Comparison of ENCODE assay signal across 29 cellular contexts in genomic region chr10:7291487-7292113, GRCh38.
A peak's percentile ranks its signal among the peaks of the same experiment; 100 is the strongest.
DNase-seq lines count a peak whose midpoint lies in the region; ATAC-seq and TF ChIP-seq lines count a peak whose summit lies in the region.
"Had no signal": no experiment of that assay in that cellular context is flagged by ENCODE, and none has a peak within 500 bp of the region (broad histone marks: within the 10 kb centered on the region; RNA-seq: fewer than 3 reads in every experiment).

No MANE protein-coding gene starts in this region.

- no peaks in the 10 kb centered on the region for H3K9me3 ChIP-seq in CD8-positive, alpha-beta T cell (ENCODE audit: low read length)
- no peaks in the 10 kb centered on the region for H3K9me3 ChIP-seq in T-helper 17 cell (ENCODE audit: control insufficient read depth, low read length, poor library complexity, severe bottlenecking)
- H3K9me3 ChIP-seq: gastroesophageal sphincter, psoas muscle, sigmoid colon, upper lobe of right lung had no signal

- H3K4me1 ChIP-seq in CD8-positive, alpha-beta T cell (ENCODE audit: insufficient read depth, low read length): no peaks in the 10 kb centered on the region
- H3K4me1 ChIP-seq: gastroesophageal sphincter, psoas muscle, sigmoid colon, upper lobe of right lung had no signal

- POLR2A ChIA-PET in CD8-positive, alpha-beta T cell (lab: Charles Lee): no interaction called here

- no peaks in the 10 kb centered on the region for H3K36me3 ChIP-seq in CD8-positive, alpha-beta T cell (ENCODE audit: insufficient read depth, low read length)
- H3K36me3 ChIP-seq: gastroesophageal sphincter, sigmoid colon, upper lobe of right lung had no signal

- H3K4me1 Mint-ChIP-seq in CD8-positive, alpha-beta T cell (ENCODE audit: low read depth): peaks cover 59% of the 10 kb centered on the region
- H3K4me1 Mint-ChIP-seq in T-helper 17 cell: peaks cover 26% of the 10 kb centered on the region

- CTCF ChIA-PET in CD8-positive, alpha-beta T cell (lab: Charles Lee): no interaction called here

- peaks cover 9% of the 10 kb centered on the region for H3K36me3 Mint-ChIP-seq in CD8-positive, alpha-beta T cell
- no peaks in the 10 kb centered on the region for H3K36me3 Mint-ChIP-seq in T-helper 17 cell (ENCODE audit: low read depth)

- H3K4me3 ChIP-seq in CD8-positive, alpha-beta T cell (ENCODE audit: low read depth, low read length): no peak overlapping the region
- H3K4me3 ChIP-seq: gastroesophageal sphincter, hepatocyte, lung, psoas muscle, sigmoid colon, upper lobe of right lung had no signal

- H3K27ac ChIP-seq in CD8-positive, alpha-beta T cell (ENCODE audit: low read depth, low read length): no peak overlapping the region
- H3K27ac ChIP-seq: C4-2B, gastroesophageal sphincter, hepatocyte, psoas muscle, sigmoid colon, upper lobe of right lung had no signal

- peak overlapping the region; percentile 3 for H3K27ac Mint-ChIP-seq in CD8-positive, alpha-beta T cell
- peak overlapping the region; percentile 72 for H3K27ac Mint-ChIP-seq in T-helper 17 cell
- H3K27ac Mint-ChIP-seq: T-helper 2 cell treated with Interferon-gamma antibody and Interleukin-4, amounts not matched to agents 5 μg/mL and 100 μg/mL, for 36 hours had no signal

- DNase-seq in A172 (ENCODE audit: low spot score): peak; percentile 6
- no peak for DNase-seq in CD8-positive, alpha-beta T cell
- no peak for DNase-seq in T-helper 17 cell
- DNase-seq in left kidney (ENCODE audit: low read depth, low spot score): peak; percentile 27
- DNase-seq in NCI-H2107 treated with DMSO at 0.1 percent for 48 hours (lab: John Stamatoyannopoulos, UW; ENCODE audit: unreplicated experiment): no peak
- DNase-seq in middle frontal gyrus (ENCODE audit: extremely low spot score, low spot score): no peak
- DNase-seq in DMS114 treated with DMSO at 0.1 percent for 48 hours (lab: John Stamatoyannopoulos, UW; ENCODE audit: unreplicated experiment): no peak
- DNase-seq: activated CD8-positive, alpha-beta memory T cell treated with anti-CD3 and anti-CD28 coated beads for 24 hours; amygdala; KG1; naive thymus-derived CD8-positive, alpha-beta T cell; NCI-H1417; NCI-H2029 treated with DMSO at 0.1 percent for 48 hours; NCI-H2227 treated with DMSO at 0.1 percent for 48 hours; NCI-H69; occipital lobe; PC-3; psoas muscle; sigmoid colon; stimulated activated CD4-positive, alpha-beta T cell treated with anti-CD3 and anti-CD28 coated beads, Interleukin-15, amount 100 ng/mL, for 24 hours; stimulated activated CD4-positive, alpha-beta T cell treated with anti-CD3 and anti-CD28 coated beads, Interleukin-4, amount 100 ng/mL, for 4 hours; upper lobe of right lung had no signal

- intact Hi-C loops in CD8-positive, alpha-beta T cell (cut with DNase I, micrococcal nuclease): loop anchor here in 1 of 2 experiments (2.0 kb wide), 1 partner anchor 19 kb away; no protein-coding TSS in a partner anchor

- no peak for ATAC-seq in CD8-positive, alpha-beta T cell
- ATAC-seq in T-helper 17 cell: no peak
- no peak for ATAC-seq in GM18520 (IDR thresholded peaks at IDR 0.05; ENCODE audit: unreplicated experiment)
- ATAC-seq: gastroesophageal sphincter; naive thymus-derived CD8-positive, alpha-beta T cell; PC-3; SK-N-SH treated with all-trans-retinoic acid at 6 μM for 48 hours had no signal

- H3K27me3 Mint-ChIP-seq in CD8-positive, alpha-beta T cell (ENCODE audit: low read depth): no peaks in the 10 kb centered on the region
- no peaks in the 10 kb centered on the region for H3K27me3 Mint-ChIP-seq in T-helper 17 cell
- H3K27me3 Mint-ChIP-seq: naive thymus-derived CD8-positive, alpha-beta T cell had no signal

- no peaks in the 10 kb centered on the region for H3K9me3 Mint-ChIP-seq in CD8-positive, alpha-beta T cell
- H3K9me3 Mint-ChIP-seq: naive thymus-derived CD8-positive, alpha-beta T cell; T-helper 2 cell treated with Interferon-gamma antibody and Interleukin-4, amounts not matched to agents 5 μg/mL and 100 μg/mL, for 36 hours had no signal

- TF ChIP-seq CTCF in CD8-positive, alpha-beta T cell (IDR thresholded peaks at IDR 0.05): no peak

- H3K4me3 Mint-ChIP-seq in CD8-positive, alpha-beta T cell: no peak overlapping the region
- H3K4me3 Mint-ChIP-seq in T-helper 17 cell: no peak overlapping the region
- H3K4me3 Mint-ChIP-seq: naive thymus-derived CD8-positive, alpha-beta T cell; T-helper 2 cell treated with Interferon-gamma antibody and Interleukin-4, amounts not matched to agents 5 μg/mL and 100 μg/mL, for 36 hours had no signal

- no peaks in the 10 kb centered on the region for H3K27me3 ChIP-seq in CD8-positive, alpha-beta T cell (ENCODE audit: insufficient read depth, low read length)
- H3K27me3 ChIP-seq: gastroesophageal sphincter, hepatocyte, sigmoid colon, upper lobe of right lung had no signal

Comparison
In these comparisons a context has a peak if more than half of its experiments do, and no peak if none do; other contexts are left out.
1. DNase-seq: peak in A172 (single experiment) and left kidney (single experiment); none in CD8-positive, alpha-beta T cell (0 of 7), T-helper 17 cell (0 of 3), NCI-H2107 treated with DMSO at 0.1 percent for 48 hours (single experiment), middle frontal gyrus (single experiment) and DMS114 treated with DMSO at 0.1 percent for 48 hours (single experiment).